In genomic region chr10:6053816-6054581, GRCh38 we compare ENCODE assay signal across 11 cellular contexts. TPM values are rescaled to one million over a fixed set of nuclear protein-coding genes. Genes with fewer than 3 reads are reported as not detected.
DNase-seq lines count a peak whose midpoint lies in the region; ATAC-seq and TF ChIP-seq lines count a peak whose summit lies in the region.
"Had no signal": no experiment of that assay in that cellular context is flagged by ENCODE, and none has a peak within 500 bp of the region (broad histone marks: within the 10 kb centered on the region; RNA-seq: fewer than 3 reads in every experiment).

No MANE protein-coding gene starts in this region.

- peak overlapping the region in 1 of 2 donors; percentile 89 for H3K4me3 Mint-ChIP-seq in CD14-positive monocyte

- H3K4me3 ChIP-seq in foreskin fibroblast (ENCODE audit: low read depth in 1 of 2, low read length in 2 of 2) = no peak overlapping the region

- peaks cover 0 to 3% (median 0%) of the 10 kb centered on the region in 7 donors for H3K9me3 Mint-ChIP-seq in CD14-positive monocyte

- H3K4me1 Mint-ChIP-seq in CD14-positive monocyte = peaks cover 40% of the 10 kb centered on the region

- H3K27me3 Mint-ChIP-seq in CD14-positive monocyte (ENCODE audit: low read depth in 3 of 3) = peaks cover 4 to 9% (median 6%) of the 10 kb centered on the region in 3 donors

- H3K36me3 Mint-ChIP-seq in CD14-positive monocyte = no peaks in the 10 kb centered on the region

- intact Hi-C loops in CD14-positive monocyte (cut with micrococcal nuclease) = no loop called here

- H3K27ac Mint-ChIP-seq in CD14-positive monocyte = peak overlapping the region in 5 of 7 donors; percentile 3 to 79 (median 60)

- H3K27ac ChIP-seq in cingulate gyrus (ENCODE audit: low read depth, low read length) = peak overlapping the region; percentile 1

- TF ChIP-seq CTCF in CD14-positive monocyte (IDR thresholded peaks at IDR 0.05) = no peak
- no peak for TF ChIP-seq CTCF in foreskin fibroblast (IDR thresholded peaks at IDR 0.05; ENCODE audit: low read depth, low read length)

- no peak for DNase-seq in CD14-positive monocyte (ENCODE audit: low spot score)
- DNase-seq in NCI-H146 (lab: John Stamatoyannopoulos, UW) = peak; percentile 81
- peak; percentile 79 for DNase-seq in mucosa of gallbladder (ENCODE audit: low spot score)
- no peak for DNase-seq in foreskin fibroblast
- no peak for DNase-seq in midbrain (lab: John Stamatoyannopoulos, UW)
- DNase-seq in NCI-H1436 treated with DMSO at 0.1 percent for 48 hours (lab: John Stamatoyannopoulos, UW) = no peak
- DNase-seq: posterior cingulate gyrus, SW 1271 had no signal

- ATAC-seq in HG02938 (IDR thresholded peaks at IDR 0.05; ENCODE audit: unreplicated experiment) = no peak

RNA-seq across cellular contexts. Expression of gene IL2RA, which starts 8.2 kb away (rescaled TPM):
- under 1 TPM in 1 of 2 donors, not detected in 1; 0.06 TPM for polyA plus RNA-seq in CD14-positive monocyte
- 1.4 TPM for total RNA-seq in mucosa of gallbladder
- total RNA-seq: glomerular endothelial cell had no signal

RNA-seq across cellular contexts. Expression of gene RBM17, which starts 34.8 kb away (rescaled TPM):
- 10 to 100 TPM; 44.5 to 51.4 TPM for polyA plus RNA-seq in CD14-positive monocyte
- total RNA-seq in mucosa of gallbladder = 65.5 TPM

Comparison
In these comparisons a context has a peak if more than half of its experiments do, and no peak if none do; other contexts are left out.
1. DNase-seq: peak in NCI-H146 (single experiment) and mucosa of gallbladder (single experiment); none in CD14-positive monocyte (single experiment), foreskin fibroblast (0 of 2), midbrain (single experiment) and NCI-H1436 treated with DMSO at 0.1 percent for 48 hours (single experiment).